In genomic region chr11:132718711-132719641, GRCh38 we compare ENCODE assay signal across 1 cellular context.
TF ChIP-seq lines count a peak whose summit lies in the region.

No MANE protein-coding gene starts in this region.

TF ChIP-seq in H1, 55 proteins besides CTCF, POLR2A, EP300 and RAD21:
- no peak for TF ChIP-seq SIN3A (conservative IDR thresholded peaks at IDR 0.05 in 1 of 2, IDR thresholded peaks at IDR 0.05 in 1 of 2; ENCODE audit: low read depth in 1 of 2, low read length in 2 of 2)
- TF ChIP-seq ATF2 (IDR thresholded peaks at IDR 0.05; ENCODE audit: low read length) = no peak
- TF ChIP-seq POU5F1 (IDR thresholded peaks at IDR 0.05; ENCODE audit: low read depth, low read length) = no peak
- TF ChIP-seq HDAC2 (IDR thresholded peaks at IDR 0.05; ENCODE audit: borderline replicate concordance in 1 of 2, low read depth in 2 of 2, low read length in 2 of 2) = no peak
- TF ChIP-seq SRF (IDR thresholded peaks at IDR 0.05; ENCODE audit: low read depth, low read length) = no peak
- TF ChIP-seq RBBP5 (IDR thresholded peaks at IDR 0.05; ENCODE audit: borderline replicate concordance, low read depth, low read length) = no peak
- no peak for TF ChIP-seq RNF2 (IDR thresholded peaks at IDR 0.05; ENCODE audit: borderline replicate concordance, low read depth, low read length, missing control alignments, poor library complexity, severe bottlenecking)
- TF ChIP-seq CBX5 (IDR thresholded peaks at IDR 0.05; ENCODE audit: low read depth, low read length) = no peak
- no peak for TF ChIP-seq POLR2AphosphoS5 (IDR thresholded peaks at IDR 0.05; ENCODE audit: low read depth, low read length)
- TF ChIP-seq JUN (IDR thresholded peaks at IDR 0.05; ENCODE audit: low read depth, low read length) = no peak
- no peak for TF ChIP-seq FOSL1 (IDR thresholded peaks at IDR 0.05; ENCODE audit: insufficient read depth, low read depth, low read length)
- no peak for TF ChIP-seq SP1 (IDR thresholded peaks at IDR 0.05; ENCODE audit: low read depth, low read length)
- no peak for TF ChIP-seq TAF7 (optimal IDR thresholded peaks at IDR 0.05; ENCODE audit: borderline replicate concordance, low read depth, low read length)
- TF ChIP-seq TAF1 (IDR thresholded peaks at IDR 0.05; ENCODE audit: low read depth, low read length) = no peak
- TF ChIP-seq KDM4A (IDR thresholded peaks at IDR 0.05; ENCODE audit: low read depth, low read length, severe bottlenecking) = no peak
- TF ChIP-seq TCF12 (IDR thresholded peaks at IDR 0.05; ENCODE audit: low read depth, low read length) = no peak
- TF ChIP-seq TBP (IDR thresholded peaks at IDR 0.05; ENCODE audit: low read depth, low read length) = no peak
- no peak for TF ChIP-seq CBX8 (IDR thresholded peaks at IDR 0.05; ENCODE audit: borderline replicate concordance, low read depth, low read length)
- TF ChIP-seq EZH2 (IDR thresholded peaks at IDR 0.05; ENCODE audit: low read depth, low read length, severe bottlenecking) = no peak
